In the genomic region with DNA sequence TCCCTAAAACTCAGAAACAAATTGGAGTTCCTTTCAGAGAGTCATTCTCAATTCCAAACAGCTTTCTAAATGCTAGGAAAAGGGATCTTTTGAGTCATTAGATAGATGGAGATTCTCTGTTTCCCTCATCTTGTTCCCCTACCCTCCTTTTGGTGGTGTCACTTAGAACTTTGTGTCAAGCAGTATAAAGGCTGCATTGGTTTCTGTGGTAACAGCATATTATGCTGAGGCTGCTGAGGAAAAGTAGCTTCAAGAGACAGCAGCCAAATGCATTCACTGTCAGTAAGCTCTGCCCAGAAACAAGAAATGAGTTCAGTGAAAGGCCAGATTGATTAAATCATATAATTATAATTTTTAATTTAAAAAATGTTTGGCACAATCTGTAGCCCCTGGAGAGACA, we compare ENCODE assay signal across 17 cellular contexts.
DNase-seq lines count a peak whose midpoint lies in the region; TF ChIP-seq lines count a peak whose summit lies in the region.
"Had no signal": no experiment of that assay in that cellular context is flagged by ENCODE, and none has a peak within 500 bp of the region (broad histone marks: within the 10 kb centered on the region; RNA-seq: fewer than 3 reads in every experiment).

No MANE protein-coding gene starts in this region.

- in situ Hi-C loops in brain microvascular endothelial cell (cut with HindIII; ENCODE audit: low pct_ligation_motif_present, low sequenced_read_pairs) = no loop called here

- no peaks in the 10 kb centered on the region for H3K4me1 ChIP-seq in neural progenitor cell
- no peaks in the 10 kb centered on the region for H3K4me1 ChIP-seq in MM.1S (ENCODE audit: low read length)
- H3K4me1 ChIP-seq: BLaER1 treated with 17β-estradiol and CSF1 and Interleukin-3, amounts not matched to agents 10 nM and 100 nM had no signal

- H3K4me1 Mint-ChIP-seq in brain (peaks cover 11% of the 10 kb centered on the region), neural progenitor cell (peaks cover 10% of the 10 kb centered on the region)
- H3K4me1 Mint-ChIP-seq: CD4-positive, CD25-positive, alpha-beta regulatory T cell had no signal

- TF ChIP-seq CTCF in brain (conservative IDR thresholded peaks at IDR 0.05) (no peak), neural progenitor cell (IDR thresholded peaks at IDR 0.05) (no peak), brain microvascular endothelial cell (IDR thresholded peaks at IDR 0.05; ENCODE audit: low read depth, low read length, missing control alignments) (no peak), MM.1S (IDR thresholded peaks at IDR 0.05; ENCODE audit: low read length) (no peak)

- peak overlapping the region in 4 of 5 experiments; percentile 0 to 91 (median 68) for H3K27ac Mint-ChIP-seq in brain
- no peak overlapping the region for H3K27ac Mint-ChIP-seq in neural progenitor cell
- H3K27ac Mint-ChIP-seq: CD4-positive, CD25-positive, alpha-beta regulatory T cell had no signal

- H2AFZ ChIP-seq in neural progenitor cell (replicated peaks) (peak overlapping the region; percentile 40), MM.1S (ENCODE audit: low read length) (no peak overlapping the region)
- H2AFZ ChIP-seq: GM23248 had no signal

- no peaks in the 10 kb centered on the region for H3K27me3 Mint-ChIP-seq in brain
- H3K27me3 Mint-ChIP-seq in neural progenitor cell (ENCODE audit: insufficient read depth, low read depth) = peaks cover 2% of the 10 kb centered on the region
- H3K27me3 Mint-ChIP-seq: CD4-positive, CD25-positive, alpha-beta regulatory T cell had no signal

- peak; percentile 63 for DNase-seq in Ammon's horn (ENCODE audit: low spot score)
- peak; percentile 44 for DNase-seq in globus pallidus (ENCODE audit: low spot score)
- DNase-seq in neural progenitor cell (ENCODE audit: low spot score) = peak; percentile 9
- DNase-seq in brain microvascular endothelial cell = no peak
- DNase-seq in MM.1S = no peak
- no peak for DNase-seq in COR-L47 (lab: John Stamatoyannopoulos, UW)
- DNase-seq in NCI-H345 (lab: John Stamatoyannopoulos, UW) = no peak
- DNase-seq: 8988T; AML-193; Calu3; CD4-positive, CD25-positive, alpha-beta regulatory T cell; DMS 273 treated with DMSO at 0.1 percent for 48 hours; GM23248; H7 had no signal

- H3K4me3 Mint-ChIP-seq in brain (peak overlapping the region in 2 of 5 experiments; percentile 5 to 56), neural progenitor cell (no peak overlapping the region)
- H3K4me3 Mint-ChIP-seq: CD4-positive, CD25-positive, alpha-beta regulatory T cell had no signal

- no peaks in the 10 kb centered on the region for H3K9me3 ChIP-seq in neural progenitor cell (ENCODE audit: low read depth)
- H3K9me3 ChIP-seq in MM.1S (replicated peaks; ENCODE audit: insufficient read depth, low read length) = no peaks in the 10 kb centered on the region
- H3K9me3 ChIP-seq: BLaER1 treated with 17β-estradiol and CSF1 and Interleukin-3, amounts not matched to agents 10 nM and 100 nM had no signal

- H3K4me2 ChIP-seq in neural progenitor cell (no peak overlapping the region), MM.1S (ENCODE audit: low read depth, low read length) (no peak overlapping the region)
- H3K4me2 ChIP-seq: BLaER1 treated with 17β-estradiol and CSF1 and Interleukin-3, amounts not matched to agents 10 nM and 100 nM had no signal

- H3K4me3 ChIP-seq in neural progenitor cell = no peak overlapping the region
- H3K4me3 ChIP-seq in brain microvascular endothelial cell (ENCODE audit: low read depth, low read length) = no peak overlapping the region
- no peak overlapping the region for H3K4me3 ChIP-seq in MM.1S (ENCODE audit: low read length)
- H3K4me3 ChIP-seq: BLaER1 treated with 17β-estradiol and CSF1 and Interleukin-3, amounts not matched to agents 10 nM and 100 nM; GM12878; GM23248 had no signal

- H3K9me2 ChIP-seq in MM.1S (replicated peaks; ENCODE audit: insufficient read depth, low read length) = no peaks in the 10 kb centered on the region

- no peaks in the 10 kb centered on the region for H3K79me2 ChIP-seq in neural progenitor cell (ENCODE audit: low read depth)
- no peaks in the 10 kb centered on the region for H3K79me2 ChIP-seq in MM.1S (ENCODE audit: low read length)

- H3K27ac ChIP-seq in neural progenitor cell (no peak overlapping the region), brain microvascular endothelial cell (no peak overlapping the region), MM.1S (ENCODE audit: low read length) (no peak overlapping the region)
- H3K27ac ChIP-seq: BLaER1 treated with 17β-estradiol and CSF1 and Interleukin-3, amounts not matched to agents 10 nM and 100 nM; GM23248 had no signal

- H3K9me3 Mint-ChIP-seq in brain = no peaks in the 10 kb centered on the region
- no peaks in the 10 kb centered on the region for H3K9me3 Mint-ChIP-seq in neural progenitor cell

- H3K27me3 ChIP-seq in neural progenitor cell = no peaks in the 10 kb centered on the region
- no peaks in the 10 kb centered on the region for H3K27me3 ChIP-seq in brain microvascular endothelial cell (replicated peaks)
- H3K27me3 ChIP-seq in MM.1S (replicated peaks; ENCODE audit: insufficient read depth, low read length) = no peaks in the 10 kb centered on the region
- H3K27me3 ChIP-seq: BLaER1 treated with 17β-estradiol and CSF1 and Interleukin-3, amounts not matched to agents 10 nM and 100 nM had no signal

- H4K20me1 ChIP-seq in neural progenitor cell (ENCODE audit: low read depth) = no peaks in the 10 kb centered on the region
- no peaks in the 10 kb centered on the region for H4K20me1 ChIP-seq in MM.1S (ENCODE audit: insufficient read depth, low read length)
- H4K20me1 ChIP-seq: BLaER1 treated with 17β-estradiol and CSF1 and Interleukin-3, amounts not matched to agents 10 nM and 100 nM had no signal

- H3K36me3 Mint-ChIP-seq in brain (peaks cover 5% of the 10 kb centered on the region), neural progenitor cell (no peaks in the 10 kb centered on the region)
- H3K36me3 Mint-ChIP-seq: CD4-positive, CD25-positive, alpha-beta regulatory T cell had no signal

- H3K9ac ChIP-seq in neural progenitor cell (no peak overlapping the region), MM.1S (ENCODE audit: low read length) (no peak overlapping the region)
- H3K9ac ChIP-seq: BLaER1 treated with 17β-estradiol and CSF1 and Interleukin-3, amounts not matched to agents 10 nM and 100 nM; GM23248 had no signal

- H3K36me3 ChIP-seq in neural progenitor cell (no peaks in the 10 kb centered on the region), brain microvascular endothelial cell (replicated peaks) (no peaks in the 10 kb centered on the region), MM.1S (replicated peaks; ENCODE audit: insufficient read depth, low read length) (no peaks in the 10 kb centered on the region)
- H3K36me3 ChIP-seq: BLaER1 treated with 17β-estradiol and CSF1 and Interleukin-3, amounts not matched to agents 10 nM and 100 nM had no signal

- H3F3A ChIP-seq in neural progenitor cell (ENCODE audit: low read depth) (no peaks in the 10 kb centered on the region), MM.1S (ENCODE audit: insufficient read depth, low read length) (no peaks in the 10 kb centered on the region)

Comparison
In these comparisons a context has a peak if more than half of its experiments do, and no peak if none do; other contexts are left out.
1. DNase-seq: peak in Ammon's horn (single experiment), globus pallidus (single experiment) and neural progenitor cell (single experiment); none in brain microvascular endothelial cell (single experiment), MM.1S (single experiment), COR-L47 (single experiment) and NCI-H345 (single experiment).